In genomic region chr22:29357193-29357890, GRCh38 we compare ENCODE assay signal across 4 cellular contexts. TPM values are rescaled to one million over a fixed set of nuclear protein-coding genes. Genes with fewer than 3 reads are reported as not detected.
"Had no signal": no experiment of that assay in that cellular context is flagged by ENCODE, and none has a peak within 500 bp of the region (broad histone marks: within the 10 kb centered on the region; RNA-seq: fewer than 3 reads in every experiment).

No MANE protein-coding gene starts in this region.

RNA-seq across cellular contexts. Expression of gene RASL10A, which starts 41.8 kb away (rescaled TPM):
- total RNA-seq: activated naive CD4-positive, alpha-beta T cell treated with anti-CD3 and anti-CD28 coated beads for 36 hours; ascending aorta; bronchial epithelial cell; cerebellum had no signal
